In the genomic region with DNA sequence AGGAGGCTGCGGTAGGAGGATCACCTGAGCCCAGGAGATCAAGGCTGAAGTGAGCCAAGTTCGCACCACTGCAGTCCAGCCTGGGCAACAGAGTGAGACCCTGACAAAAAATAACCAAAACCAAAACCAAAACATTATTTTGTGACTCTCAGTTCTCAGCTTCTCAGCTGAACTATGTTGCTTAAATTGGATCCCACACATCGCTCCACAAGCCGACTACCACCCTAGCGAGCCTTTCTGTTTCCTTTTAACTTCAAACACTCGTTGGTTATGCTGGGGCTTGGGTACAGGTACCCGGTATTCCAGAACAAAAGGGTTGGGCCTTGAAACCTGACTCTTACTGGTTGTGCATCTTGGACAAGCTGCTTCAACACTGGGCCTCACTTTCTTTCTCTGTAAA, we compare ENCODE assay signal across 23 cellular contexts. TPM values are rescaled to one million over a fixed set of nuclear protein-coding genes. Genes with fewer than 3 reads are reported as not detected.
DNase-seq lines count a peak whose midpoint lies in the region; ATAC-seq and TF ChIP-seq lines count a peak whose summit lies in the region.
"Had no signal": no experiment of that assay in that cellular context is flagged by ENCODE, and none has a peak within 500 bp of the region (broad histone marks: within the 10 kb centered on the region; RNA-seq: fewer than 3 reads in every experiment).

No MANE protein-coding gene starts in this region.

- no peak for TF ChIP-seq EP300 in gastroesophageal sphincter (IDR thresholded peaks at IDR 0.05)

- WGBS in gastroesophageal sphincter (ENCODE audit: low coverage in 1 of 2), 2 donors = 92% methylated on average over 5 to 6 of the region's 7 CpGs

- H3K9ac ChIP-seq in BLaER1 treated with 17β-estradiol and CSF1 and Interleukin-3, amounts not matched to agents 10 nM and 100 nM = no peak overlapping the region
- H3K9ac ChIP-seq: GM23248 had no signal

- no peak for TF ChIP-seq CTCF in Panc1 (IDR thresholded peaks at IDR 0.05)
- TF ChIP-seq CTCF in gastroesophageal sphincter (IDR thresholded peaks at IDR 0.05) = no peak

- peaks cover 21 to 51% (median 44%) of the 10 kb centered on the region in 10 experiments for H3K4me1 ChIP-seq in BLaER1 treated with 17β-estradiol and CSF1 and Interleukin-3, amounts not matched to agents 10 nM and 100 nM
- H3K4me1 ChIP-seq in Panc1 (ENCODE audit: control insufficient read depth, insufficient read depth, low read length) (no peaks in the 10 kb centered on the region; the same call in 1 of the 2 replicates), gastroesophageal sphincter (peaks cover 0 to 55% (median 19%) of the 10 kb centered on the region in 3 donors), HAP-1 (0 out of 2 replicates have a peak, but pooled peaks cover 4% of the 10 kb centered on the region)

- no peak overlapping the region for H3K27ac ChIP-seq in BLaER1 treated with 17β-estradiol and CSF1 and Interleukin-3, amounts not matched to agents 10 nM and 100 nM
- peak overlapping the region; percentile 3; the same call in 1 of the 2 replicates for H3K27ac ChIP-seq in Panc1 (ENCODE audit: low read length)
- H3K27ac ChIP-seq in gastroesophageal sphincter = peak overlapping the region in 3 of 4 donors; percentile 74 to 86 (median 78)
- H3K27ac ChIP-seq: GM23248 had no signal

- peak; percentile 40 for ATAC-seq in HG02798 (IDR thresholded peaks at IDR 0.05; ENCODE audit: poor library complexity, unreplicated experiment)
- no peak for ATAC-seq in Panc1
- ATAC-seq in gastroesophageal sphincter = no peak
- ATAC-seq in HG02678 (IDR thresholded peaks at IDR 0.05; ENCODE audit: unreplicated experiment) = no peak

- intact Hi-C loops in Panc1 (cut with micrococcal nuclease; ENCODE audit: unreplicated experiment) (no loop called here), posterior vena cava (cut with DNase I) (no loop called here)

- CTCF ChIA-PET in Panc1 (lab: Charles Lee) = no interaction called here

- H4K20me1 ChIP-seq in BLaER1 treated with 17β-estradiol and CSF1 and Interleukin-3, amounts not matched to agents 10 nM and 100 nM = no peaks in the 10 kb centered on the region

- no peaks in the 10 kb centered on the region for H3K27me3 ChIP-seq in BLaER1 treated with 17β-estradiol and CSF1 and Interleukin-3, amounts not matched to agents 10 nM and 100 nM
- H3K27me3 ChIP-seq in Panc1 (ENCODE audit: control insufficient read depth, insufficient read depth, low read length) (no peaks in the 10 kb centered on the region), gastroesophageal sphincter (no peaks in the 10 kb centered on the region), HAP-1 (ENCODE audit: low read depth) (no peaks in the 10 kb centered on the region; the same call in 1 of the 2 replicates)
- H3K27me3 ChIP-seq: MG63 had no signal

- no TSS peak for BruUV-seq in Panc1 (replicated peaks; lab: Mats Ljungman, UMichigan)

- no peaks in the 10 kb centered on the region for H3K36me3 ChIP-seq in BLaER1 treated with 17β-estradiol and CSF1 and Interleukin-3, amounts not matched to agents 10 nM and 100 nM
- H3K36me3 ChIP-seq in Panc1 (ENCODE audit: control insufficient read depth, insufficient read depth, low read length) = no peaks in the 10 kb centered on the region
- no peaks in the 10 kb centered on the region for H3K36me3 ChIP-seq in gastroesophageal sphincter
- no peaks in the 10 kb centered on the region for H3K36me3 ChIP-seq in HAP-1 (replicated peaks)
- H3K36me3 ChIP-seq: MG63 had no signal

- H3K4me2 ChIP-seq in BLaER1 treated with 17β-estradiol and CSF1 and Interleukin-3, amounts not matched to agents 10 nM and 100 nM = peak overlapping the region in 7 of 11 experiments; percentile 1 to 41 (median 26); a peak in 10 of 22 replicates

- peaks cover 0 to 5% (median 0%) of the 10 kb centered on the region in 11 experiments; a peak in 1 of 22 replicates for H3K9me3 ChIP-seq in BLaER1 treated with 17β-estradiol and CSF1 and Interleukin-3, amounts not matched to agents 10 nM and 100 nM (replicated peaks in 1 of 11)
- H3K9me3 ChIP-seq in Panc1 (ENCODE audit: control insufficient read depth, insufficient read depth, low read depth, low read length) (no peaks in the 10 kb centered on the region), gastroesophageal sphincter (no peaks in the 10 kb centered on the region), HAP-1 (no peaks in the 10 kb centered on the region)
- H3K9me3 ChIP-seq: MG63 had no signal

- POLR2A ChIA-PET in Panc1 (lab: Charles Lee) = no interaction called here

- DNase-seq in Panc1 (ENCODE audit: low read depth, low spot score) = no peak
- no peak for DNase-seq in posterior vena cava (ENCODE audit: low spot score)
- no peak for DNase-seq in HAP-1 (ENCODE audit: low spot score in 2 of 2)
- no peak for DNase-seq in NCI-H82 (lab: John Stamatoyannopoulos, UW)
- DNase-seq: AML-193, DMS53, GDM1, GM23248, H9, MG63, NCI-H1048, NCI-H1436, NCI-H1930, NCI-H2171, NCI-H345, NCI-H774, OCI-M1, Right ventricle myocardium superior had no signal

- no peak overlapping the region for H3K4me3 ChIP-seq in BLaER1 treated with 17β-estradiol and CSF1 and Interleukin-3, amounts not matched to agents 10 nM and 100 nM
- no peak overlapping the region for H3K4me3 ChIP-seq in Panc1 (ENCODE audit: low read depth in 2 of 2, low read length in 2 of 2)
- H3K4me3 ChIP-seq in gastroesophageal sphincter = no peak overlapping the region
- no peak overlapping the region for H3K4me3 ChIP-seq in HAP-1
- H3K4me3 ChIP-seq: GM23248, MG63 had no signal

- no peak for TF ChIP-seq POLR2A in gastroesophageal sphincter (IDR thresholded peaks at IDR 0.05)

- in situ Hi-C loops in Panc1 (cut with HindIII; ENCODE audit: low pct_unique_long_range_greater_than_20kb, low sequenced_read_pairs) = no loop called here
- in situ Hi-C loops in HAP-1 (cut with MboI; ENCODE audit: low sequenced_read_pairs) = no loop called here

RNA-seq across cellular contexts. Expression of a gene that starts 3.8 kb away (rescaled TPM):
- total RNA-seq in Panc1 (2021; ENCODE audit: unreplicated experiment) (61.2 TPM), gastroesophageal sphincter (100 to 1,000 TPM in 1 of 4 donors, 10 to 100 TPM in 3; 15.8 to 154 (median 46.4) TPM), posterior vena cava (10 to 100 TPM; 20.8 to 30.2 TPM)
- polyA plus RNA-seq in Panc1 (2012; ENCODE audit: insufficient read length) = 77.1 TPM
- total RNA-seq: A172 had no signal

Comparison
In these comparisons a context has a peak if more than half of its experiments do, and no peak if none do; other contexts are left out.
1. H3K27ac ChIP-seq: peak in Panc1 (single experiment) and gastroesophageal sphincter (3 of 4); none in BLaER1 treated with 17β-estradiol and CSF1 and Interleukin-3, amounts not matched to agents 10 nM and 100 nM (0 of 11).